1 cellular context compared by ENCODE assay signal in genomic region chr10:14581553-14581952, GRCh38.
TF ChIP-seq lines count a peak whose summit lies in the region.

No MANE protein-coding gene starts in this region.

TF ChIP-seq in WTC11, 78 proteins besides CTCF, POLR2A, EP300 and RAD21:
- TF ChIP-seq ZNF281 (CRISPR knock-in tag; IDR thresholded peaks at IDR 0.05), result no peak
- no peak for TF ChIP-seq CREB1 (CRISPR knock-in tag; IDR thresholded peaks at IDR 0.05)
- TF ChIP-seq MXD4 (CRISPR knock-in tag; IDR thresholded peaks at IDR 0.05; ENCODE audit: borderline replicate concordance), result no peak
- TF ChIP-seq ZNF121 (CRISPR knock-in tag; IDR thresholded peaks at IDR 0.05), result peak; percentile 64; the same call in 1 of the 2 replicates
- TF ChIP-seq OVOL2 (CRISPR knock-in tag; IDR thresholded peaks at IDR 0.05; ENCODE audit: borderline replicate concordance), result no peak
- no peak for TF ChIP-seq AFF4 (CRISPR knock-in tag; IDR thresholded peaks at IDR 0.05; ENCODE audit: borderline replicate concordance)
